ENCODE assay signal across 8 cellular contexts in genomic region chr11:121829159-121829643, GRCh38.
DNase-seq lines count a peak whose midpoint lies in the region; ATAC-seq and TF ChIP-seq lines count a peak whose summit lies in the region.

No MANE protein-coding gene starts in this region.

- H2AFZ ChIP-seq in SK-N-SH (ENCODE audit: low read depth): peak overlapping the region; percentile 23; the same call in 1 of the 2 replicates

- no peaks in the 10 kb centered on the region for H3K79me2 ChIP-seq in SK-N-SH (ENCODE audit: insufficient read depth)

- no peaks in the 10 kb centered on the region for H4K20me1 ChIP-seq in SK-N-SH (ENCODE audit: insufficient read depth)

- no peaks in the 10 kb centered on the region for H3K27me3 ChIP-seq in SK-N-SH (ENCODE audit: insufficient read depth)

- ATAC-seq in activated CD4-positive, CD25-positive, alpha-beta regulatory T cell treated with anti-CD3 and anti-CD28 coated beads, Interleukin-2, amount 50 U/mL, for 24 hours: no peak

- H3K27me3 Mint-ChIP-seq in endothelial cell (ENCODE audit: unreplicated experiment): no peaks in the 10 kb centered on the region

- H3K9me3 ChIP-seq in SK-N-SH: peaks cover 15% of the 10 kb centered on the region

- 4% methylated on average over 2 of the region's 2 CpGs for WGBS in SK-N-SH (ENCODE audit: low lambda C conversion rate)

- no peaks in the 10 kb centered on the region for H3K9me3 Mint-ChIP-seq in endothelial cell (ENCODE audit: unreplicated experiment)

- no peaks in the 10 kb centered on the region for H3K36me3 Mint-ChIP-seq in endothelial cell (ENCODE audit: low read depth, unreplicated experiment)

- H3K36me3 ChIP-seq in SK-N-SH (replicated peaks in 1 of 2; ENCODE audit: control insufficient read depth in 1 of 2, insufficient read depth in 2 of 2, low read length in 1 of 2): peaks cover 0 to 7% of the 10 kb centered on the region in 2 experiments

- peak overlapping the region; percentile 63 for H3K9ac ChIP-seq in SK-N-SH

- TF ChIP-seq EP300 in SK-N-SH (IDR thresholded peaks at IDR 0.05; ENCODE audit: borderline replicate concordance in 1 of 2, low read depth in 1 of 2, low read length in 1 of 2): peak in 1 of 2 experiments; percentile 85; a peak in 1 of 4 replicates

- no peak overlapping the region for H3K4me3 Mint-ChIP-seq in endothelial cell (ENCODE audit: unreplicated experiment)

- TF ChIP-seq CTCF in SK-N-SH (IDR thresholded peaks at IDR 0.05) (no peak), foreskin fibroblast (IDR thresholded peaks at IDR 0.05; ENCODE audit: low read depth, low read length) (no peak), retinal pigment epithelial cell (conservative IDR thresholded peaks at IDR 0.05; ENCODE audit: low read depth, low read length) (no peak), endothelial cell (IDR thresholded peaks at IDR 0.05; ENCODE audit: unreplicated experiment) (no peak)

- CTCF ChIA-PET in SK-N-SH (lab: Yijun Ruan, JAX): interaction anchor here (1.4 kb wide), 1 partner anchor 9 kb away, joined by 4 read pairs; no protein-coding TSS in a partner anchor

- peak overlapping the region; percentile 39 to 96; a peak in 3 of 4 replicates for H3K27ac ChIP-seq in SK-N-SH (ENCODE audit: low read depth in 2 of 2, low read length in 1 of 2)

- no peaks in the 10 kb centered on the region for H3K9me2 ChIP-seq in SK-N-SH

- H3K4me1 Mint-ChIP-seq in endothelial cell (ENCODE audit: unreplicated experiment): no peaks in the 10 kb centered on the region

- peaks cover 0 to 6% of the 10 kb centered on the region in 2 experiments; a peak in 2 of 4 replicates for H3K4me1 ChIP-seq in SK-N-SH (ENCODE audit: control insufficient read depth in 1 of 2, insufficient read depth in 2 of 2, low read depth in 1 of 2, low read length in 1 of 2)

- peaks cover 29% of the 10 kb centered on the region for H3F3A ChIP-seq in SK-N-SH (replicated peaks; ENCODE audit: insufficient read depth)

- TF ChIP-seq RAD21 in SK-N-SH (IDR thresholded peaks at IDR 0.05; ENCODE audit: low read length): no peak

- POLR2A ChIA-PET in SK-N-SH (lab: Yijun Ruan, JAX): no interaction called here

- DNase-seq in GOT3 (lab: John Stamatoyannopoulos, UW): peak; percentile 27
- no peak for DNase-seq in SK-N-SH
- peak; percentile 99 to 100 for DNase-seq in foreskin fibroblast
- DNase-seq in retinal pigment epithelial cell (ENCODE audit: low read depth): peak; percentile 36
- DNase-seq in GM19240 (ENCODE audit: insufficient read length, low spot score): no peak
- DNase-seq in endothelial cell (ENCODE audit: low spot score): no peak
- DNase-seq in stimulated activated CD4-positive, alpha-beta T cell treated with anti-CD3 and anti-CD28 coated beads, Interleukin-2, amount 100 ng/mL, for 24 hours: no peak

- peak overlapping the region in 1 of 2 experiments; percentile 42; a peak in 1 of 4 replicates for H3K4me3 ChIP-seq in SK-N-SH (ENCODE audit: low read depth in 2 of 2, low read length in 1 of 2)
- peak overlapping the region in 1 of 2 donors; percentile 16 for H3K4me3 ChIP-seq in foreskin fibroblast (ENCODE audit: low read depth in 1 of 2, low read length in 2 of 2)
- H3K4me3 ChIP-seq in retinal pigment epithelial cell (ENCODE audit: low read length): no peak overlapping the region

- H3K27ac Mint-ChIP-seq in endothelial cell (ENCODE audit: unreplicated experiment): no peak overlapping the region

- peak overlapping the region; percentile 52 for H3K4me2 ChIP-seq in SK-N-SH

TF ChIP-seq in SK-N-SH, 30 proteins besides CTCF, POLR2A, EP300 and RAD21:
- peak; percentile 59 for TF ChIP-seq NFIC (IDR thresholded peaks at IDR 0.05; ENCODE audit: borderline replicate concordance)
- TF ChIP-seq PBX3 (IDR thresholded peaks at IDR 0.05): peak; percentile 65
- peak; percentile 59; the same call in 1 of the 2 replicates for TF ChIP-seq YY1 (IDR thresholded peaks at IDR 0.05; ENCODE audit: low read depth)
- peak; percentile 75 for TF ChIP-seq MAX (IDR thresholded peaks at IDR 0.05; ENCODE audit: low read depth)
- peak; percentile 77 for TF ChIP-seq TEAD4 (IDR thresholded peaks at IDR 0.05; ENCODE audit: borderline replicate concordance, insufficient read depth)
- TF ChIP-seq SMC3 (IDR thresholded peaks at IDR 0.05; ENCODE audit: low read depth, low read length): no peak
- peak; percentile 55; the same call in 1 of the 2 replicates for TF ChIP-seq GABPA (IDR thresholded peaks at IDR 0.05; ENCODE audit: low read depth)
- no peak for TF ChIP-seq FOXJ3 (CRISPR knock-in tag; IDR thresholded peaks at IDR 0.05)
- TF ChIP-seq POLR2AphosphoS5 (IDR thresholded peaks at IDR 0.05; ENCODE audit: low read depth, low read length): peak; percentile 65; the same call in 1 of the 2 replicates
- TF ChIP-seq JUND (IDR thresholded peaks at IDR 0.05): peak; percentile 81
- TF ChIP-seq MXI1 (IDR thresholded peaks at IDR 0.05; ENCODE audit: low read depth, low read length): no peak
- TF ChIP-seq TCF12 (IDR thresholded peaks at IDR 0.05): peak; percentile 78
- TF ChIP-seq FOXM1 (IDR thresholded peaks at IDR 0.05; ENCODE audit: low read depth): peak; percentile 69; the same call in 1 of the 2 replicates
- peak; percentile 87 for TF ChIP-seq FOSL2 (IDR thresholded peaks at IDR 0.05; ENCODE audit: borderline replicate concordance, low read depth)
- peak; percentile 49; the same call in 1 of the 2 replicates for TF ChIP-seq RXRA (IDR thresholded peaks at IDR 0.05; ENCODE audit: borderline replicate concordance, low read depth)
- TF ChIP-seq ZBTB33 (IDR thresholded peaks at IDR 0.05; ENCODE audit: borderline replicate concordance, low read depth): peak; percentile 34; the same call in 1 of the 2 replicates

Comparison
In these comparisons a context has a peak if more than half of its experiments do, and no peak if none do; other contexts are left out.
1. DNase-seq: peak in GOT3 (single experiment), foreskin fibroblast (2 of 2) and retinal pigment epithelial cell (single experiment); none in SK-N-SH (single experiment), GM19240 (single experiment), endothelial cell (single experiment) and stimulated activated CD4-positive, alpha-beta T cell treated with anti-CD3 and anti-CD28 coated beads, Interleukin-2, amount 100 ng/mL, for 24 hours (0 of 2).